8 cellular contexts compared by ENCODE assay signal in the genomic region with DNA sequence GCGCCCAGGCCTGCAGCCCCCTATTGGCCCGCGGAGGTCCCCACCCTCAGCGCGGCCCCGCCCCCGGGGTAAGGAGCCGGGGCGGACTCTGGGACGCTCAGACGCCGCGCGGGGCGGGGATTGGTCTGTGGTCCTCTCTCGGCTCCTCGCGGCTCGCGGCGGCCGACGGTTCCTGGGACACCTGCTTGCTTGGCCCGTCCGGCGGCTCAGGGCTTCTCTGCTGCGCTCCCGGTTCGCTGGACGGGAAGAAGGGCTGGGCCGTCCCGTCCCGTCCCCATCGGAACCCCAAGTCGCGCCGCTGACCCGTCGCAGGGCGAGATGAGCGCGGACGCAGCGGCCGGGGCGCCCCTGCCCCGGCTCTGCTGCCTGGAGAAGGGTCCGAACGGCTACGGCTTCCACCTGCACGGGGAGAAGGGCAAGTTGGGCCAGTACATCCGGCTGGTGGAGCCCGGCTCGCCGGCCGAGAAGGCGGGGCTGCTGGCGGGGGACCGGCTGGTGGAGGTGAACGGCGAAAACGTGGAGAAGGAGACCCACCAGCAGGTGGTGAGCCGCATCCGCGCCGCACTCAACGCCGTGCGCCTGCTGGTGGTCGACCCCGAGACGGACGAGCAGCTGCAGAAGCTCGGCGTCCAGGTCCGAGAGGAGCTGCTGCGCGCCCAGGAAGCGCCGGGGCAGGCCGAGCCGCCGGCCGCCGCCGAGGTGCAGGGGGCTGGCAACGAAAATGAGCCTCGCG.
A peak's percentile ranks its signal among the peaks of the same experiment; 100 is the strongest.
DNase-seq lines count a peak whose midpoint lies in the region; ATAC-seq and TF ChIP-seq lines count a peak whose summit lies in the region.

A gene (plus strand): TSS at position 100 of the 733 bp plus-strand sequence. CDS start 219 bp downstream, at position 319.

- peak; percentile 10; the same call in 1 of the 2 replicates for TF ChIP-seq EP300 in Ishikawa (IDR thresholded peaks at IDR 0.05; ENCODE audit: borderline replicate concordance)

- peaks cover 63% of the 10 kb centered on the region for H3K79me2 ChIP-seq in DND-41 (ENCODE audit: insufficient read depth, low read length)

- DNase-seq in DND-41, result peak; percentile 95
- DNase-seq in RWPE2 (ENCODE audit: low spot score), result peak; percentile 95
- DNase-seq in activated gamma-delta T cell (lab: John Stamatoyannopoulos, UW), result peak; percentile 94
- peak; percentile 84 for DNase-seq in foreskin melanocyte
- peak; percentile 53 to 99 (median 91) for DNase-seq in substantia nigra (lab: John Stamatoyannopoulos, UW)

- H3K4me3 ChIP-seq in DND-41 (ENCODE audit: low read depth in 1 of 2, low read length in 2 of 2) (peak within 1 kb of the TSS; percentile 94 to 99), RWPE2 (ENCODE audit: severe bottlenecking) (peak within 1 kb of the TSS; percentile 63), neutrophil (ENCODE audit: low read depth in 1 of 2, low read length in 1 of 2) (peak within 1 kb of the TSS; percentile 98 to 99)

- H3K9me3 ChIP-seq in DND-41 (ENCODE audit: insufficient read depth, low read length, severe bottlenecking), result no peaks in the 10 kb centered on the region
- H3K9me3 ChIP-seq in RWPE2 (ENCODE audit: severe bottlenecking), result no peaks in the 10 kb centered on the region
- no peaks in the 10 kb centered on the region for H3K9me3 ChIP-seq in neutrophil

- peaks cover 52% of the 10 kb centered on the region for H4K20me1 ChIP-seq in DND-41 (ENCODE audit: insufficient read depth, low read length)

- H2AFZ ChIP-seq in DND-41 (ENCODE audit: low read depth, low read length), result peak within 1 kb of the TSS; percentile 74

- peak; percentile 85 for ATAC-seq in DND-41 (ENCODE audit: insufficient read depth, low read depth)
- ATAC-seq in GM21528 (IDR thresholded peaks at IDR 0.05; ENCODE audit: low FRiP score, unreplicated experiment), result peak; percentile 75
- peak; percentile 89 for ATAC-seq in RWPE2 (ENCODE audit: low read depth)

- H3K27me3 ChIP-seq in DND-41 (ENCODE audit: insufficient read depth, low read length, poor library complexity) (no peaks in the 10 kb centered on the region), RWPE2 (ENCODE audit: insufficient read depth, poor library complexity, severe bottlenecking) (no peaks in the 10 kb centered on the region), neutrophil (no peaks in the 10 kb centered on the region)

- H3K36me3 ChIP-seq in DND-41 (ENCODE audit: insufficient read depth, low read length) (peaks cover 50% of the 10 kb centered on the region), RWPE2 (ENCODE audit: low read depth) (peaks cover 10% of the 10 kb centered on the region), neutrophil (peaks cover 28% of the 10 kb centered on the region)

- peak; percentile 31 for TF ChIP-seq CTCF in DND-41 (IDR thresholded peaks at IDR 0.05; ENCODE audit: borderline replicate concordance, extremely low read depth, low read length, poor library complexity, severe bottlenecking)
- peak; percentile 32 for TF ChIP-seq CTCF in RWPE2 (IDR thresholded peaks at IDR 0.05; ENCODE audit: poor library complexity, severe bottlenecking)
- TF ChIP-seq CTCF in neutrophil (IDR thresholded peaks at IDR 0.05), result no peak

- H3K4me1 ChIP-seq in DND-41 (ENCODE audit: insufficient read depth, low read length) (peaks cover 69% of the 10 kb centered on the region), RWPE2 (ENCODE audit: insufficient read depth, poor library complexity, severe bottlenecking) (peaks cover 2% of the 10 kb centered on the region), neutrophil (ENCODE audit: control insufficient read depth in 1 of 2, insufficient read depth in 1 of 2, low read depth in 1 of 2, low read length in 1 of 2) (peaks cover 80 to 85% of the 10 kb centered on the region in 2 experiments)

- H3K9ac ChIP-seq in DND-41 (ENCODE audit: low read depth, low read length), result peak within 1 kb of the TSS; percentile 98

- peak within 1 kb of the TSS; percentile 100 for H3K4me2 ChIP-seq in DND-41 (ENCODE audit: insufficient read depth, low read length)

- TF ChIP-seq RAD21 in Ishikawa (IDR thresholded peaks at IDR 0.05; ENCODE audit: low read depth), result peak; percentile 22; the same call in 1 of the 2 replicates

- peak within 1 kb of the TSS; percentile 92 for H3K27ac ChIP-seq in DND-41 (ENCODE audit: low read length)
- peak within 1 kb of the TSS; percentile 13 for H3K27ac ChIP-seq in RWPE2 (ENCODE audit: poor library complexity, severe bottlenecking)
- peak within 1 kb of the TSS; percentile 92 for H3K27ac ChIP-seq in neutrophil
- H3K27ac ChIP-seq in substantia nigra (ENCODE audit: low read depth, low read length, poor library complexity, severe bottlenecking), result peak within 1 kb of the TSS; percentile 89

TF ChIP-seq in Ishikawa, 13 proteins besides CTCF, POLR2A, EP300 and RAD21:
- TF ChIP-seq, protein P1, sequence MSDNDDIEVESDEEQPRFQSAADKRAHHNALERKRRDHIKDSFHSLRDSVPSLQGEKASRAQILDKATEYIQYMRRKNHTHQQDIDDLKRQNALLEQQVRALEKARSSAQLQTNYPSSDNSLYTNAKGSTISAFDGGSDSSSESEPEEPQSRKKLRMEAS (IDR thresholded peaks at IDR 0.05), result peak; percentile 66
- peak; percentile 18; the same call in 1 of the 2 replicates for TF ChIP-seq TEAD4 (IDR thresholded peaks at IDR 0.05)
- TF ChIP-seq YY1 (IDR thresholded peaks at IDR 0.05; ENCODE audit: low read depth), result no peak
- TF ChIP-seq, protein P2, sequence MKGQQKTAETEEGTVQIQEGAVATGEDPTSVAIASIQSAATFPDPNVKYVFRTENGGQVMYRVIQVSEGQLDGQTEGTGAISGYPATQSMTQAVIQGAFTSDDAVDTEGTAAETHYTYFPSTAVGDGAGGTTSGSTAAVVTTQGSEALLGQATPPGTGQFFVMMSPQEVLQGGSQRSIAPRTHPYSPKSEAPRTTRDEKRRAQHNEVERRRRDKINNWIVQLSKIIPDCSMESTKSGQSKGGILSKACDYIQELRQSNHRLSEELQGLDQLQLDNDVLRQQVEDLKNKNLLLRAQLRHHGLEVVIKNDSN (IDR thresholded peaks at IDR 0.05), result no peak
- peak; percentile 20; the same call in 1 of the 2 replicates for TF ChIP-seq TCF12 (IDR thresholded peaks at IDR 0.05; ENCODE audit: low read depth)
- 0 out of 2 replicates have a peak, but pooled peaks have one; percentile 30 for TF ChIP-seq EGR1 (IDR thresholded peaks at IDR 0.05)
- peak; percentile 100 for TF ChIP-seq TAF1 (IDR thresholded peaks at IDR 0.05; ENCODE audit: low read depth)
- TF ChIP-seq ZBTB7A (IDR thresholded peaks at IDR 0.05; ENCODE audit: low read depth), result no peak; the same call in 1 of the 2 replicates

Comparison
In these comparisons a context has a peak if more than half of its experiments do, and no peak if none do; other contexts are left out.
1. Peak in every context shown above with its lines: DNase-seq, ATAC-seq, H3K4me3 ChIP-seq and H3K27ac ChIP-seq.
2. H3K27ac ChIP-seq: peak in every context shown above with its lines; median percentile 92 in DND-41; 92 in neutrophil; 89 in substantia nigra; 13 in RWPE2.